Comparison of ENCODE assay signal across 16 cellular contexts in genomic region chrY:7729318-7730011, GRCh38.
A peak's percentile ranks its signal among the peaks of the same experiment; 100 is the strongest.
DNase-seq lines count a peak whose midpoint lies in the region; ATAC-seq and TF ChIP-seq lines count a peak whose summit lies in the region.
"Had no signal": no experiment of that assay in that cellular context is flagged by ENCODE, and none has a peak within 500 bp of the region (broad histone marks: within the 10 kb centered on the region; RNA-seq: fewer than 3 reads in every experiment).

No MANE protein-coding gene starts in this region.

- H3K4me1 ChIP-seq in smooth muscle cell (ENCODE audit: low read depth): no peaks in the 10 kb centered on the region
- H3K4me1 ChIP-seq: upper lobe of right lung had no signal

- peak; percentile 4 for DNase-seq in activated CD8-positive, alpha-beta T cell treated with anti-CD3 and anti-CD28 coated beads for 36 hours
- DNase-seq in activated CD8-positive, alpha-beta T cell treated with anti-CD3 and anti-CD28 coated beads, Interleukin-2, amount 10 ng/mL, durations not matched to agents 7 days and 5 days: no peak
- DNase-seq in MV-4-11 (lab: John Stamatoyannopoulos, UW): peak; percentile 2
- peak; percentile 78 for DNase-seq in cerebellar cortex (ENCODE audit: low spot score)
- DNase-seq in SKM-1 (lab: John Stamatoyannopoulos, UW; ENCODE audit: unreplicated experiment): no peak
- DNase-seq in smooth muscle cell (lab: John Stamatoyannopoulos, UW; ENCODE audit: unreplicated experiment): no peak
- DNase-seq in NCI-H1105 treated with DMSO at 0.1 percent for 48 hours (lab: John Stamatoyannopoulos, UW): no peak
- DNase-seq: activated effector memory CD4-positive, alpha-beta T cell treated with anti-CD3 and anti-CD28 coated beads, Interleukin-2, amount 50 U/mL, for 16 hours; erythroblast; KG1; NCI-H2029 treated with DMSO at 0.1 percent for 48 hours; SW 1271; upper lobe of right lung had no signal

- peak overlapping the region; percentile 46 for H3K27ac Mint-ChIP-seq in activated CD8-positive, alpha-beta T cell treated with anti-CD3 and anti-CD28 coated beads for 36 hours
- no peak overlapping the region for H3K27ac Mint-ChIP-seq in activated CD8-positive, alpha-beta T cell treated with anti-CD3 and anti-CD28 coated beads, Interleukin-2, amount 10 ng/mL, durations not matched to agents 7 days and 5 days
- H3K27ac Mint-ChIP-seq in stimulated activated memory B cell treated with anti-CD40 and anti-IgM and Interleukin-4, amounts not matched to agents 10 μg/mL and 1 μg/mL and 100 μg/mL, for 72 hours: peak overlapping the region; percentile 73

- H3K79me2 ChIP-seq in smooth muscle cell (ENCODE audit: low read depth): no peaks in the 10 kb centered on the region

- H3K36me3 ChIP-seq in smooth muscle cell (ENCODE audit: low read depth): no peaks in the 10 kb centered on the region
- H3K36me3 ChIP-seq: cardiac muscle cell, upper lobe of right lung had no signal

- no peak for TF ChIP-seq CTCF in activated CD8-positive, alpha-beta T cell treated with anti-CD3 and anti-CD28 coated beads for 36 hours (IDR thresholded peaks at IDR 0.05)
- no peak for TF ChIP-seq CTCF in smooth muscle cell (IDR thresholded peaks at IDR 0.05; ENCODE audit: borderline replicate concordance, insufficient read depth, poor library complexity, severe bottlenecking)

- H2AFZ ChIP-seq in smooth muscle cell (ENCODE audit: low read depth): no peak overlapping the region

- H3K36me3 Mint-ChIP-seq in activated CD8-positive, alpha-beta T cell treated with anti-CD3 and anti-CD28 coated beads for 36 hours (ENCODE audit: low read depth): no peaks in the 10 kb centered on the region
- H3K36me3 Mint-ChIP-seq in activated CD8-positive, alpha-beta T cell treated with anti-CD3 and anti-CD28 coated beads, Interleukin-2, amount 10 ng/mL, durations not matched to agents 7 days and 5 days (ENCODE audit: low read depth): no peaks in the 10 kb centered on the region
- no peaks in the 10 kb centered on the region for H3K36me3 Mint-ChIP-seq in stimulated activated memory B cell treated with anti-CD40 and anti-IgM and Interleukin-4, amounts not matched to agents 10 μg/mL and 1 μg/mL and 100 μg/mL, for 72 hours

- H3K9me3 ChIP-seq in smooth muscle cell (replicated peaks; ENCODE audit: low read depth): no peaks in the 10 kb centered on the region
- H3K9me3 ChIP-seq: upper lobe of right lung had no signal

- H3K27me3 Mint-ChIP-seq in activated CD8-positive, alpha-beta T cell treated with anti-CD3 and anti-CD28 coated beads for 36 hours: no peaks in the 10 kb centered on the region
- no peaks in the 10 kb centered on the region for H3K27me3 Mint-ChIP-seq in activated CD8-positive, alpha-beta T cell treated with anti-CD3 and anti-CD28 coated beads, Interleukin-2, amount 10 ng/mL, durations not matched to agents 7 days and 5 days (ENCODE audit: low read depth)
- H3K27me3 Mint-ChIP-seq in stimulated activated memory B cell treated with anti-CD40 and anti-IgM and Interleukin-4, amounts not matched to agents 10 μg/mL and 1 μg/mL and 100 μg/mL, for 72 hours: no peaks in the 10 kb centered on the region

- peaks cover 4% of the 10 kb centered on the region for H3K4me1 Mint-ChIP-seq in activated CD8-positive, alpha-beta T cell treated with anti-CD3 and anti-CD28 coated beads for 36 hours (ENCODE audit: low read depth)
- H3K4me1 Mint-ChIP-seq in activated CD8-positive, alpha-beta T cell treated with anti-CD3 and anti-CD28 coated beads, Interleukin-2, amount 10 ng/mL, durations not matched to agents 7 days and 5 days (ENCODE audit: low read depth): no peaks in the 10 kb centered on the region
- H3K4me1 Mint-ChIP-seq in stimulated activated memory B cell treated with anti-CD40 and anti-IgM and Interleukin-4, amounts not matched to agents 10 μg/mL and 1 μg/mL and 100 μg/mL, for 72 hours: peaks cover 49% of the 10 kb centered on the region

- H3K4me3 Mint-ChIP-seq in activated CD8-positive, alpha-beta T cell treated with anti-CD3 and anti-CD28 coated beads for 36 hours: no peak overlapping the region
- no peak overlapping the region for H3K4me3 Mint-ChIP-seq in activated CD8-positive, alpha-beta T cell treated with anti-CD3 and anti-CD28 coated beads, Interleukin-2, amount 10 ng/mL, durations not matched to agents 7 days and 5 days
- H3K4me3 Mint-ChIP-seq in stimulated activated memory B cell treated with anti-CD40 and anti-IgM and Interleukin-4, amounts not matched to agents 10 μg/mL and 1 μg/mL and 100 μg/mL, for 72 hours: no peak overlapping the region

- ATAC-seq in activated CD8-positive, alpha-beta T cell treated with anti-CD3 and anti-CD28 coated beads for 36 hours: peak; percentile 34
- no peak for ATAC-seq in activated CD8-positive, alpha-beta T cell treated with anti-CD3 and anti-CD28 coated beads, Interleukin-2, amount 10 ng/mL, durations not matched to agents 7 days and 5 days
- ATAC-seq in stimulated activated memory B cell treated with anti-CD40 and anti-IgM and Interleukin-4, amounts not matched to agents 10 μg/mL and 1 μg/mL and 100 μg/mL, for 72 hours: no peak
- ATAC-seq: left lobe of liver, upper lobe of right lung had no signal

- no peaks in the 10 kb centered on the region for H3F3A ChIP-seq in smooth muscle cell (ENCODE audit: low read depth)

- POLR2A ChIA-PET in activated CD8-positive, alpha-beta T cell treated with anti-CD3 and anti-CD28 coated beads for 36 hours (lab: Charles Lee): no interaction called here
- POLR2A ChIA-PET in activated CD8-positive, alpha-beta T cell treated with anti-CD3 and anti-CD28 coated beads, Interleukin-2, amount 10 ng/mL, durations not matched to agents 7 days and 5 days (lab: Charles Lee): no interaction called here

- H3K27ac ChIP-seq in smooth muscle cell (ENCODE audit: low read depth): no peak overlapping the region
- H3K27ac ChIP-seq: cardiac muscle cell, upper lobe of right lung had no signal

- intact Hi-C loops in activated CD8-positive, alpha-beta T cell treated with anti-CD3 and anti-CD28 coated beads for 36 hours (cut with micrococcal nuclease): no loop called here

- no peaks in the 10 kb centered on the region for H3K9me3 Mint-ChIP-seq in activated CD8-positive, alpha-beta T cell treated with anti-CD3 and anti-CD28 coated beads for 36 hours
- no peaks in the 10 kb centered on the region for H3K9me3 Mint-ChIP-seq in activated CD8-positive, alpha-beta T cell treated with anti-CD3 and anti-CD28 coated beads, Interleukin-2, amount 10 ng/mL, durations not matched to agents 7 days and 5 days (ENCODE audit: insufficient read depth)
- H3K9me3 Mint-ChIP-seq in stimulated activated memory B cell treated with anti-CD40 and anti-IgM and Interleukin-4, amounts not matched to agents 10 μg/mL and 1 μg/mL and 100 μg/mL, for 72 hours: no peaks in the 10 kb centered on the region

- H3K9ac ChIP-seq in smooth muscle cell (ENCODE audit: low read depth): no peak overlapping the region

- no peaks in the 10 kb centered on the region for H4K20me1 ChIP-seq in smooth muscle cell (ENCODE audit: low read depth)

- no peak overlapping the region for H3K4me2 ChIP-seq in smooth muscle cell

- WGBS in smooth muscle cell (ENCODE audit: low lambda C conversion rate): no CpG with 5 or more reads among the region's 8 CpGs

- CTCF ChIA-PET in activated CD8-positive, alpha-beta T cell treated with anti-CD3 and anti-CD28 coated beads for 36 hours (lab: Charles Lee): no interaction called here
- CTCF ChIA-PET in activated CD8-positive, alpha-beta T cell treated with anti-CD3 and anti-CD28 coated beads, Interleukin-2, amount 10 ng/mL, durations not matched to agents 7 days and 5 days (lab: Charles Lee): no interaction called here

- H3K27me3 ChIP-seq in smooth muscle cell (ENCODE audit: low read depth): no peaks in the 10 kb centered on the region
- H3K27me3 ChIP-seq: cardiac muscle cell, upper lobe of right lung had no signal

- no peak overlapping the region for H3K4me3 ChIP-seq in smooth muscle cell
- H3K4me3 ChIP-seq: cardiac muscle cell, upper lobe of right lung had no signal

Comparison
In these comparisons a context has a peak if more than half of its experiments do, and no peak if none do; other contexts are left out.
1. DNase-seq: peak in activated CD8-positive, alpha-beta T cell treated with anti-CD3 and anti-CD28 coated beads for 36 hours (single experiment), MV-4-11 (single experiment) and cerebellar cortex (single experiment); none in activated CD8-positive, alpha-beta T cell treated with anti-CD3 and anti-CD28 coated beads, Interleukin-2, amount 10 ng/mL, durations not matched to agents 7 days and 5 days (single experiment), SKM-1 (single experiment), smooth muscle cell (single experiment) and NCI-H1105 treated with DMSO at 0.1 percent for 48 hours (single experiment).